8 cellular contexts compared by ENCODE assay signal in the genomic region with DNA sequence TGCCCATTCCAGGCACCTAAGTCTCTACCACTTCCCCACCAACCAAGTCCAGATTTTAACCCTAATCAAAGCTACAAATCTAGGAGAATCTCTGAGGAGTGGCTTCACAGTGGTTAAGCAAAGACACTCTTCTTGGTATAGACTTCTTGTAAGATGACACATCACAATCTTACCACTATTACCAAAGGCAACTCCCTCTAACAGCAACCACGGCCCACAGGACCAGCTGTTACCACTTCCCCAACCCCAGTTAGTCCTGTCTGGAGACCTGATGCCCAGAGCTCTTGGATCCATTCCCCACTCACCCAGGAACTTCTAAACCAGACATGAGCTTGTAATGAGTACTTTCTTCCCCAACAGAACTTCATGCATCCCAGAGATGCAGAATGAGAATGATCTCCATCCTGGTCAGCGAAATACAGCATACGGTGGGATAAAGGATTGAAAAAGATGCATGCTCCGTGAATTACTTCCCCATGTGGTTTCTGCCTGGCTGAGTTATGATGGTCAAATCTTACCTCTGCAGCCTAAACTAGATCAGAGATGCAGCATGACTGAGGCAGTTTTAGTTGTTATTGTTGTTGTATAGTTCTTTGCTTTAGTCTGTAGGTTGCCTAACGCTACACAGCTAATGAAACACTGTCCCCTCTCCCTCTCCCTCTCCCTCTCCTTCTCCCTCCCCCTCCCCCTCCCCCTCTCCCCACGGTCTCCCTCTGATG.
DNase-seq lines count a peak whose midpoint lies in the region; TF ChIP-seq lines count a peak whose summit lies in the region.

No MANE protein-coding gene starts in this region.

- intact Hi-C loops in testis (cut with DNase I; ENCODE audit: low total_unique reads) (no loop called here), uterus (cut with DNase I; ENCODE audit: low total_unique reads) (no loop called here)

- no peak overlapping the region for H3K4ac ChIP-seq in mesendoderm (ENCODE audit: low read depth, low read length)

- no peaks in the 10 kb centered on the region for H3K79me2 ChIP-seq in mesendoderm (ENCODE audit: control insufficient read depth, insufficient read depth, low read length)

- H2BK15ac ChIP-seq in mesendoderm (replicated peaks; ENCODE audit: low read depth), result no peak overlapping the region

- no peaks in the 10 kb centered on the region for H3K9me3 Mint-ChIP-seq in HFFc6

- peak overlapping the region; percentile 88 for H3K27ac Mint-ChIP-seq in HFFc6

- no peak overlapping the region for H3K27ac ChIP-seq in Peyer's patch
- H3K27ac ChIP-seq in testis, result no peak overlapping the region
- H3K27ac ChIP-seq in mesendoderm (ENCODE audit: low read depth, low read length), result no peak overlapping the region
- H3K27ac ChIP-seq in uterus, result no peak overlapping the region

- peaks cover 13% of the 10 kb centered on the region; the same call in 1 of the 2 replicates for H3K36me3 Mint-ChIP-seq in HFFc6 (ENCODE audit: low read depth)

- TF ChIP-seq POLR2A in Peyer's patch (IDR thresholded peaks at IDR 0.05) (no peak), testis (IDR thresholded peaks at IDR 0.05) (no peak), uterus (IDR thresholded peaks at IDR 0.05) (no peak)

- H3K4me1 ChIP-seq in Peyer's patch (peaks cover 0 to 17% (median 0%) of the 10 kb centered on the region in 4 donors), testis (peaks cover 6% of the 10 kb centered on the region), mesendoderm (ENCODE audit: control insufficient read depth, low read depth, low read length) (peaks cover 1% of the 10 kb centered on the region), uterus (no peaks in the 10 kb centered on the region)

- H4K8ac ChIP-seq in mesendoderm (ENCODE audit: low read depth, low read length), result no peak overlapping the region

- no peak overlapping the region for H4K5ac ChIP-seq in mesendoderm (ENCODE audit: low read length)

- H3K4me3 Mint-ChIP-seq in HFFc6, result peak overlapping the region; percentile 39

- H3K18ac ChIP-seq in mesendoderm (ENCODE audit: low read length), result no peak overlapping the region

- H3K56ac ChIP-seq in mesendoderm (ENCODE audit: low read length), result no peak overlapping the region

- H3K4me2 ChIP-seq in mesendoderm (ENCODE audit: low read length), result no peak overlapping the region

- H3K9me3 ChIP-seq in Peyer's patch (no peaks in the 10 kb centered on the region), testis (no peaks in the 10 kb centered on the region), uterus (no peaks in the 10 kb centered on the region)

- no peak overlapping the region for H3K23ac ChIP-seq in mesendoderm (ENCODE audit: low read length)

- H3K27me3 Mint-ChIP-seq in HFFc6 (ENCODE audit: insufficient read depth), result no peaks in the 10 kb centered on the region

- no peaks in the 10 kb centered on the region for H3K27me3 ChIP-seq in Peyer's patch
- H3K27me3 ChIP-seq in testis, result no peaks in the 10 kb centered on the region
- H3K27me3 ChIP-seq in mesendoderm (ENCODE audit: insufficient read depth, low read length, poor library complexity), result no peaks in the 10 kb centered on the region
- H3K27me3 ChIP-seq in uterus, result no peaks in the 10 kb centered on the region

- WGBS in testis, 2 donors, result 60 to 79% methylated on average over 6 of the region's 6 CpGs
- WGBS in mesendoderm (ENCODE audit: extremely low coverage, insufficient coverage, low lambda C conversion rate), result no CpG with 5 or more reads among the region's 6 CpGs

- no peak overlapping the region for H2AK5ac ChIP-seq in mesendoderm (ENCODE audit: low read length)

- no peak overlapping the region for H3K4me3 ChIP-seq in Peyer's patch
- H3K4me3 ChIP-seq in testis, result no peak overlapping the region
- no peak overlapping the region for H3K4me3 ChIP-seq in mesendoderm (ENCODE audit: low read length)
- no peak overlapping the region for H3K4me3 ChIP-seq in uterus

- no peaks in the 10 kb centered on the region for H3K36me3 ChIP-seq in Peyer's patch
- H3K36me3 ChIP-seq in testis (ENCODE audit: low read depth, missing control alignments), result no peaks in the 10 kb centered on the region
- H3K36me3 ChIP-seq in mesendoderm (ENCODE audit: control insufficient read depth, insufficient read depth, low read length), result no peaks in the 10 kb centered on the region
- no peaks in the 10 kb centered on the region for H3K36me3 ChIP-seq in uterus

- no peaks in the 10 kb centered on the region for H3K79me1 ChIP-seq in mesendoderm (ENCODE audit: low read length)

- no peak overlapping the region for H2BK5ac ChIP-seq in mesendoderm (ENCODE audit: low read length)

- no peak overlapping the region for H2BK120ac ChIP-seq in mesendoderm (ENCODE audit: low read depth, low read length)

- H3K9ac ChIP-seq in mesendoderm (ENCODE audit: low read length), result no peak overlapping the region

- TF ChIP-seq CTCF in HFFc6 (IDR thresholded peaks at IDR 0.05), result no peak
- no peak for TF ChIP-seq CTCF in Peyer's patch (IDR thresholded peaks at IDR 0.05)
- no peak for TF ChIP-seq CTCF in testis (IDR thresholded peaks at IDR 0.05)
- no peak for TF ChIP-seq CTCF in uterus (IDR thresholded peaks at IDR 0.05)

- H3K4me1 Mint-ChIP-seq in HFFc6 (ENCODE audit: low read depth), result peaks cover 67% of the 10 kb centered on the region

- DNase-seq in NK-92 treated with Interleukin-12 subunit alpha and Interleukin-12 subunit beta, amount 100 ng/mL, for 24 hours (lab: John Stamatoyannopoulos, UW), result peak; percentile 34
- no peak for DNase-seq in NK-92 (lab: John Stamatoyannopoulos, UW; ENCODE audit: unreplicated experiment)
- peak; percentile 73 for DNase-seq in HFFc6
- DNase-seq in Peyer's patch, result peak in 2 of 3 donors; percentile 54 to 55
- DNase-seq in glomerular visceral epithelial cell (ENCODE audit: extremely low spot score), result peak; percentile 92
- no peak for DNase-seq in testis
- no peak for DNase-seq in mesendoderm
- DNase-seq in uterus, result no peak

Comparison
In these comparisons a context has a peak if more than half of its experiments do, and no peak if none do; other contexts are left out.
1. DNase-seq: peak in NK-92 treated with Interleukin-12 subunit alpha and Interleukin-12 subunit beta, amount 100 ng/mL, for 24 hours (single experiment), HFFc6 (single experiment), Peyer's patch (2 of 3) and glomerular visceral epithelial cell (single experiment); none in NK-92 (single experiment), testis (single experiment), mesendoderm (single experiment) and uterus (0 of 2).